ENCODE assay signal across 19 cellular contexts in genomic region chr9:16652511-16653101, GRCh38.
DNase-seq lines count a peak whose midpoint lies in the region; ATAC-seq, FAIRE-seq and TF ChIP-seq lines count a peak whose summit lies in the region.
"Had no signal": no experiment of that assay in that cellular context is flagged by ENCODE, and none has a peak within 500 bp of the region (broad histone marks: within the 10 kb centered on the region; RNA-seq: fewer than 3 reads in every experiment).

No MANE protein-coding gene starts in this region.

- FAIRE-seq in H1 (lab: Jason Lieb, UNC) (peak; percentile 74), HepG2 (lab: Jason Lieb, UNC) (no peak)
- FAIRE-seq: endothelial cell of umbilical vein had no signal

- no peak overlapping the region for H4K8ac ChIP-seq in H1 (ENCODE audit: extremely low read depth, insufficient read depth, low read length)

- no peak for TF ChIP-seq RAD21 in H1 (IDR thresholded peaks at IDR 0.05 in 1 of 2, conservative IDR thresholded peaks at IDR 0.05 in 1 of 2; ENCODE audit: low read depth in 2 of 2, low read length in 2 of 2)
- TF ChIP-seq RAD21 in HepG2 (CRISPR knock-in tag; IDR thresholded peaks at IDR 0.05), result no peak

- H3K79me2 ChIP-seq in H1 (ENCODE audit: control insufficient read depth in 1 of 2, insufficient read depth in 2 of 2, low read length in 2 of 2), result peaks cover 0 to 11% of the 10 kb centered on the region in 2 experiments; a peak in 3 of 4 replicates
- no peaks in the 10 kb centered on the region for H3K79me2 ChIP-seq in HepG2 (ENCODE audit: insufficient read depth, low read length)

- CTCF ChIA-PET in H1 (lab: Charles Lee; ENCODE audit: partially characterized antibody), result no interaction called here
- CTCF ChIA-PET in HepG2 (lab: Yijun Ruan, JAX; ENCODE audit: low intra/inter-chr PET ratio, low total read pairs), result no interaction called here
- CTCF ChIA-PET in T-cell (lab: Charles Lee), result no interaction called here

- H2BK20ac ChIP-seq in H1 (ENCODE audit: low read length), result no peak overlapping the region; the same call in 1 of the 2 replicates

- TF ChIP-seq CTCF in H1 (IDR thresholded peaks at IDR 0.05; ENCODE audit: control extremely low read depth in 1 of 3, insufficient read depth in 1 of 3, low read depth in 1 of 3, low read length in 3 of 3) (no peak), HepG2 (CRISPR knock-in tag; IDR thresholded peaks at IDR 0.05) (no peak)

- no peaks in the 10 kb centered on the region for H3K79me1 ChIP-seq in H1 (ENCODE audit: low read depth, low read length)

- ATAC-seq in Right ventricle myocardium inferior (no peak), HepG2 (no peak), T-cell (replicated peaks in 1 of 4) (no peak)
- ATAC-seq: activated CD4-positive, alpha-beta T cell treated with anti-CD3 and anti-CD28 coated beads for 36 hours had no signal

- H4K20me1 ChIP-seq in H1 (replicated peaks in 1 of 2; ENCODE audit: control insufficient read depth in 1 of 2, insufficient read depth in 2 of 2, low read length in 2 of 2) (no peaks in the 10 kb centered on the region), HepG2 (ENCODE audit: insufficient read depth, low read length) (no peaks in the 10 kb centered on the region)

- no peak overlapping the region for H2BK120ac ChIP-seq in H1 (replicated peaks; ENCODE audit: low read depth, low read length)

- H3K27ac Mint-ChIP-seq in T-cell, result no peak overlapping the region
- H3K27ac Mint-ChIP-seq: activated CD4-positive, alpha-beta T cell treated with anti-CD3 and anti-CD28 coated beads for 36 hours; CD4-positive, alpha-beta memory T cell had no signal

- H2BK12ac ChIP-seq in H1 (ENCODE audit: low read depth, low read length), result no peak overlapping the region

- WGBS in H1 (ENCODE audit: extremely low coverage in 1 of 2, insufficient coverage in 1 of 2, insufficient read length in 1 of 2, insufficient replicate concordance in 2 of 2, low coverage in 1 of 2, low lambda C conversion rate in 2 of 2, missing lambda C conversion rate in 1 of 2), 2 experiments, result 49% methylated on average over 5 of the region's 5 CpGs; no CpG with 5 or more reads in 1 of the 2 experiments
- WGBS in HepG2 (ENCODE audit: low lambda C conversion rate), result 33% methylated on average over 5 of the region's 5 CpGs

- no peak overlapping the region for H2BK15ac ChIP-seq in H1 (ENCODE audit: low read length)

- DNase-seq in ACHN, result peak; percentile 18
- peak; percentile 38 for DNase-seq in MG63
- DNase-seq in H1 (ENCODE audit: low read depth in 1 of 2, low spot score in 2 of 2), result no peak
- no peak for DNase-seq in Right ventricle myocardium inferior (ENCODE audit: missing footprints)
- no peak for DNase-seq in HepG2 (ENCODE audit: low spot score)
- no peak for DNase-seq in SIG-M5 treated with dmso at 0.1 percent for 504 hours (lab: John Stamatoyannopoulos, UW; ENCODE audit: unreplicated experiment)
- DNase-seq in T-cell, result no peak
- DNase-seq: activated CD4-positive, alpha-beta T cell treated with anti-CD3 and anti-CD28 coated beads for 36 hours; activated naive CD4-positive, alpha-beta T cell; CD4-positive, alpha-beta memory T cell; mammary epithelial cell; NCI-H1930; NCI-H510A; SJCRH30; stimulated activated naive CD4-positive, alpha-beta T cell; T1000 had no signal

- H2AFZ ChIP-seq in H1 (ENCODE audit: low read length) (no peak overlapping the region), HepG2 (ENCODE audit: low read length) (no peak overlapping the region)

- H3K9ac ChIP-seq in H1 (replicated peaks in 1 of 4; ENCODE audit: extremely low read depth in 1 of 4, low read depth in 3 of 4, low read length in 3 of 4), result no peak overlapping the region
- no peak overlapping the region for H3K9ac ChIP-seq in muscle layer of colon (ENCODE audit: low read length)
- H3K9ac ChIP-seq in HepG2 (ENCODE audit: insufficient read depth, low read depth, low read length), result no peak overlapping the region

- H3K27me3 ChIP-seq in MG63 (no peaks in the 10 kb centered on the region), H1 (replicated peaks in 1 of 4; ENCODE audit: control insufficient read depth in 3 of 4, extremely low read depth in 1 of 4, insufficient read depth in 3 of 4, low read length in 3 of 4) (no peaks in the 10 kb centered on the region), muscle layer of colon (ENCODE audit: control insufficient read depth in 1 of 2, insufficient read depth in 2 of 2, low read length in 2 of 2) (no peaks in the 10 kb centered on the region), HepG2 (ENCODE audit: control insufficient read depth in 1 of 2, insufficient read depth in 2 of 2, low read length in 2 of 2) (no peaks in the 10 kb centered on the region)
- H3K27me3 ChIP-seq: SJCRH30 had no signal

- H3K9me3 ChIP-seq in MG63, result no peaks in the 10 kb centered on the region
- no peaks in the 10 kb centered on the region for H3K9me3 ChIP-seq in H1 (ENCODE audit: insufficient read depth in 2 of 2, low read depth in 1 of 2, low read length in 1 of 2)
- H3K9me3 ChIP-seq in muscle layer of colon (ENCODE audit: low read length), result no peaks in the 10 kb centered on the region
- H3K9me3 ChIP-seq in HepG2 (ENCODE audit: low read length), result no peaks in the 10 kb centered on the region
- H3K9me3 ChIP-seq: HAP-1, SJCRH30 had no signal

- no peak overlapping the region for H3K18ac ChIP-seq in H1 (ENCODE audit: extremely low read depth, low read length)

- H2AK5ac ChIP-seq in H1 (ENCODE audit: low read depth, low read length), result no peak overlapping the region

- no peaks in the 10 kb centered on the region for H3K4me1 Mint-ChIP-seq in T-cell
- H3K4me1 Mint-ChIP-seq: activated CD4-positive, alpha-beta T cell treated with anti-CD3 and anti-CD28 coated beads for 36 hours; CD4-positive, alpha-beta memory T cell had no signal

- H3K56ac ChIP-seq in H1 (replicated peaks; ENCODE audit: insufficient read length, low read depth, low read length), result no peak overlapping the region

- H3K27ac ChIP-seq in H1 (ENCODE audit: low read depth, low read length), result no peak overlapping the region
- peak overlapping the region; percentile 80 for H3K27ac ChIP-seq in muscle layer of colon (ENCODE audit: low read depth, low read length)
- no peak overlapping the region for H3K27ac ChIP-seq in HepG2 (ENCODE audit: extremely low read length, insufficient read depth, low read length)
- H3K27ac ChIP-seq: SJCRH30 had no signal

- H3K4me2 ChIP-seq in H1 (ENCODE audit: insufficient read depth in 1 of 2, low read depth in 2 of 2, low read length in 2 of 2) (peak overlapping the region; percentile 25 to 28; a peak in 3 of 4 replicates), HepG2 (ENCODE audit: low read depth, low read length) (no peak overlapping the region)

- peak overlapping the region; percentile 36 for H3K4me3 ChIP-seq in MG63
- no peak overlapping the region; a peak in 1 of 8 replicates for H3K4me3 ChIP-seq in H1 (ENCODE audit: extremely low read depth in 1 of 4, insufficient read depth in 2 of 4, low read depth in 3 of 4, low read length in 4 of 4)
- no peak overlapping the region for H3K4me3 ChIP-seq in muscle layer of colon (ENCODE audit: low read depth in 1 of 2, low read length in 2 of 2)
- no peak overlapping the region for H3K4me3 ChIP-seq in HepG2 (replicated peaks in 1 of 3; ENCODE audit: insufficient read depth in 1 of 3, low read depth in 2 of 3, low read length in 3 of 3)
- H3K4me3 ChIP-seq: HAP-1, SJCRH30 had no signal

- no peak overlapping the region for H3K23ac ChIP-seq in H1 (ENCODE audit: insufficient read length)

- no peak overlapping the region for H4K91ac ChIP-seq in H1 (replicated peaks; ENCODE audit: insufficient read length, low read length)

- no peak overlapping the region for H2BK5ac ChIP-seq in H1 (ENCODE audit: low read depth, low read length)

- TF ChIP-seq EP300 in H1 (IDR thresholded peaks at IDR 0.05; ENCODE audit: borderline replicate concordance in 1 of 2, low read depth in 2 of 2, low read length in 2 of 2) (no peak), HepG2 (IDR thresholded peaks at IDR 0.05; ENCODE audit: low read depth in 2 of 2, low read length in 2 of 2) (no peak), HepG2 (CRISPR knock-in tag; IDR thresholded peaks at IDR 0.05; ENCODE audit: borderline replicate concordance) (no peak)

- H3K14ac ChIP-seq in H1 (ENCODE audit: insufficient read length), result no peak overlapping the region

- in situ Hi-C loops in ACHN (cut with HindIII; ENCODE audit: low pct_ligation_motif_present, low pct_unique_long_range_greater_than_20kb, low sequenced_read_pairs) (no loop called here), HepG2 (cut with HindIII; ENCODE audit: extremely low pct_ligation_motif_present, low pct_unique_long_range_greater_than_20kb) (no loop called here)

- intact Hi-C loops in Right ventricle myocardium inferior (cut with DNase I), result no loop called here
- intact Hi-C loops in HepG2 (cut with micrococcal nuclease; ENCODE audit: unreplicated experiment), result no loop called here

- no TSS peak for BruUV-seq in HepG2 (replicated peaks; lab: Mats Ljungman, UMichigan)

- H3K36me3 ChIP-seq in MG63 (0 out of 2 replicates have a peak, but pooled peaks cover 3% of the 10 kb centered on the region), H1 (ENCODE audit: control insufficient read depth in 2 of 4, insufficient read depth in 4 of 4, low read length in 3 of 4) (no peaks in the 10 kb centered on the region), muscle layer of colon (ENCODE audit: insufficient read depth, low read length) (no peaks in the 10 kb centered on the region), HepG2 (replicated peaks in 1 of 2; ENCODE audit: control insufficient read depth in 1 of 2, insufficient read depth in 2 of 2, low read length in 2 of 2) (no peaks in the 10 kb centered on the region)
- H3K36me3 ChIP-seq: HAP-1, SJCRH30 had no signal

- H3K4me1 ChIP-seq in H1 (replicated peaks in 1 of 4; ENCODE audit: control insufficient read depth in 3 of 4, insufficient read depth in 4 of 4, low read length in 3 of 4) (peaks cover 5 to 26% (median 20%) of the 10 kb centered on the region in 4 experiments; a peak in 5 of 7 replicates), muscle layer of colon (ENCODE audit: insufficient read depth, low read length) (peaks cover 49% of the 10 kb centered on the region), HepG2 (ENCODE audit: insufficient read depth, low read length) (peaks cover 12% of the 10 kb centered on the region; the same call in 1 of the 2 replicates)
- H3K4me1 ChIP-seq: SJCRH30 had no signal

- H3K4me3 Mint-ChIP-seq in T-cell, result no peak overlapping the region
- H3K4me3 Mint-ChIP-seq: activated CD4-positive, alpha-beta T cell treated with anti-CD3 and anti-CD28 coated beads for 36 hours; CD4-positive, alpha-beta memory T cell had no signal

- no peak overlapping the region for H3K4ac ChIP-seq in H1 (replicated peaks; ENCODE audit: insufficient read length, low read depth, low read length)

- no peak overlapping the region for H4K5ac ChIP-seq in H1 (ENCODE audit: insufficient read length, low read depth, low read length)

- POLR2A ChIA-PET in H1 (lab: Charles Lee; ENCODE audit: partially characterized antibody), result interaction anchor here (0.7 kb wide), 1 partner anchor 9 kb away, joined by 3 read pairs; no protein-coding TSS in a partner anchor
- POLR2A ChIA-PET in HepG2 (lab: Yijun Ruan, JAX), result no interaction called here
- POLR2A ChIA-PET in T-cell (lab: Charles Lee), result no interaction called here

- no peaks in the 10 kb centered on the region for H3K27me3 Mint-ChIP-seq in T-cell
- H3K27me3 Mint-ChIP-seq: activated CD4-positive, alpha-beta T cell treated with anti-CD3 and anti-CD28 coated beads for 36 hours; CD4-positive, alpha-beta memory T cell had no signal

- H3K23me2 ChIP-seq in H1 (ENCODE audit: low read depth, low read length), result no peaks in the 10 kb centered on the region

- TF ChIP-seq POLR2A in H1 (IDR thresholded peaks at IDR 0.05; ENCODE audit: control extremely low read depth in 1 of 2, low read depth in 2 of 2, low read length in 2 of 2), result no peak
- no peak for TF ChIP-seq POLR2A in HepG2 (IDR thresholded peaks at IDR 0.05; ENCODE audit: insufficient read depth in 1 of 2, low read depth in 2 of 2, low read length in 2 of 2)

- H3K9me3 Mint-ChIP-seq in T-cell, result peaks cover 5 to 8% (median 5%) of the 10 kb centered on the region in 3 donors

- no peaks in the 10 kb centered on the region for H3K36me3 Mint-ChIP-seq in T-cell
- H3K36me3 Mint-ChIP-seq: CD4-positive, alpha-beta memory T cell had no signal

Comparison
In these comparisons a context has a peak if more than half of its experiments do, and no peak if none do; other contexts are left out.
1. DNase-seq: peak in ACHN (single experiment) and MG63 (single experiment); none in H1 (0 of 2), Right ventricle myocardium inferior (single experiment), HepG2 (single experiment), SIG-M5 treated with dmso at 0.1 percent for 504 hours (single experiment) and T-cell (0 of 34).